In genomic region chr11:65885231-65885630, GRCh38 we compare ENCODE assay signal across 2 cellular contexts.
TF ChIP-seq lines count a peak whose summit lies in the region.

No MANE protein-coding gene starts in this region.

TF ChIP-seq in K562, 482 proteins besides CTCF, POLR2A, EP300 and RAD21:
- TF ChIP-seq ZBTB7A (IDR thresholded peaks at IDR 0.05; ENCODE audit: borderline replicate concordance, control insufficient read depth, low read depth, low read length) (0 out of 2 replicates have a peak, but pooled peaks have one; percentile 6), IRF1 (CRISPR knock-in tag; IDR thresholded peaks at IDR 0.05; ENCODE audit: borderline replicate concordance) (no peak), SPI1 (IDR thresholded peaks at IDR 0.05; ENCODE audit: borderline replicate concordance, low read depth, low read length) (0 out of 2 replicates have a peak, but pooled peaks have one; percentile 4)

TF ChIP-seq in SK-N-SH treated with all-trans-retinoic acid at 6 μM for 48 hours, 23 proteins besides CTCF, POLR2A, EP300 and RAD21:
- no peak for TF ChIP-seq SNAI2 (CRISPR knock-in tag; IDR thresholded peaks at IDR 0.05)
- TF ChIP-seq PATZ1 (CRISPR knock-in tag; IDR thresholded peaks at IDR 0.05; ENCODE audit: borderline replicate concordance) = no peak
- no peak for TF ChIP-seq RARB (CRISPR knock-in tag; IDR thresholded peaks at IDR 0.05)
- TF ChIP-seq CREB5 (CRISPR knock-in tag; IDR thresholded peaks at IDR 0.05; ENCODE audit: low read depth) = no peak
- no peak for TF ChIP-seq GLIS3 (CRISPR knock-in tag; IDR thresholded peaks at IDR 0.05)
- no peak for TF ChIP-seq ZFP3 (CRISPR knock-in tag; IDR thresholded peaks at IDR 0.05)
- TF ChIP-seq TSHZ2 (CRISPR knock-in tag; IDR thresholded peaks at IDR 0.05) = no peak
- TF ChIP-seq ZNF8 (CRISPR knock-in tag; IDR thresholded peaks at IDR 0.05) = no peak
